ENCODE assay signal across 23 cellular contexts in the genomic region with DNA sequence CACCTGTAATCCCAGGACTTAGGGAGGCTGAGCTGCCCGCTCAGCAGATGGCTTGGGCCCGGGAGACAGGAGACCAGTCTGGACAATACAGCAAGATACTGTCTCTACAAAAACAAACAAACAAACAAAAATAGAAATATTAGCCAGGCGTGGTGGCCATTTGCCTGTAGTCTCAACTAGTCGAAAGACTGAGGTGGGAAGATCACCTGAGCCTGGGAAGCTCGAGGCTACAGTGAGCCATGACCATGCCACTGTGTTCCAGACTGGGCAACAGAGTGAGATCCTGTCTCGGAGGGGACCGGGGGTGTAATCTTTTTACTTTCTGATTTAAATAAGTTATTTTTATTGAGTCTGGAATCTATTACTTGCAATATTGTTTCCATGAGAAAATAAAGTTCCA.
"Had no signal": no experiment of that assay in that cellular context is flagged by ENCODE, and none has a peak within 500 bp of the region (broad histone marks: within the 10 kb centered on the region; RNA-seq: fewer than 3 reads in every experiment).

No MANE protein-coding gene starts in this region.

- H3K27me3 ChIP-seq: gastrocnemius medialis, ovary, spleen, tibial nerve, upper lobe of right lung, vagina had no signal

- DNase-seq: cortex of kidney; effector memory CD8-positive, alpha-beta T cell; erythroblast; gastrocnemius medialis; head of caudate nucleus; left ventricle myocardium superior; midbrain; naive thymus-derived CD8-positive, alpha-beta T cell; occipital lobe; ovary; posterior cingulate gyrus; psoas muscle; right cardiac atrium; spleen; stimulated activated CD4-positive, alpha-beta T cell treated with anti-CD3 and anti-CD28 coated beads, Interleukin-4, amount 100 ng/mL, for 4 hours; stimulated activated naive CD8-positive, alpha-beta T cell treated with anti-CD3 and anti-CD28 coated beads, Interleukin-15, Interleukin-2, amounts not matched to agents 100 U/mL and 50 U/mL, for 24 hours; substantia nigra; upper lobe of right lung had no signal

- H3K36me3 ChIP-seq: gastrocnemius medialis, ovary, spleen, thoracic aorta, tibial nerve, upper lobe of right lung, vagina had no signal

- H3K4me3 ChIP-seq: lung, ovary, thoracic aorta had no signal

- H3K9me3 ChIP-seq: gastrocnemius medialis, ovary, psoas muscle, spleen, thoracic aorta, tibial nerve, upper lobe of right lung, vagina had no signal

- ATAC-seq: effector memory CD8-positive, alpha-beta T cell; naive thymus-derived CD8-positive, alpha-beta T cell; stimulated activated memory B cell treated with anti-CD40 and anti-IgM and Interleukin-4, amounts not matched to agents 10 μg/mL and 1 μg/mL and 100 μg/mL, for 72 hours; stimulated activated naive CD8-positive, alpha-beta T cell treated with anti-CD3 and anti-CD28 coated beads, Interleukin-15, Interleukin-2, amounts not matched to agents 100 U/mL and 50 U/mL, for 24 hours had no signal

- H3K27ac ChIP-seq: psoas muscle, thoracic aorta, tibial nerve, vagina had no signal
